ENCODE assay signal across 8 cellular contexts in the genomic region with DNA sequence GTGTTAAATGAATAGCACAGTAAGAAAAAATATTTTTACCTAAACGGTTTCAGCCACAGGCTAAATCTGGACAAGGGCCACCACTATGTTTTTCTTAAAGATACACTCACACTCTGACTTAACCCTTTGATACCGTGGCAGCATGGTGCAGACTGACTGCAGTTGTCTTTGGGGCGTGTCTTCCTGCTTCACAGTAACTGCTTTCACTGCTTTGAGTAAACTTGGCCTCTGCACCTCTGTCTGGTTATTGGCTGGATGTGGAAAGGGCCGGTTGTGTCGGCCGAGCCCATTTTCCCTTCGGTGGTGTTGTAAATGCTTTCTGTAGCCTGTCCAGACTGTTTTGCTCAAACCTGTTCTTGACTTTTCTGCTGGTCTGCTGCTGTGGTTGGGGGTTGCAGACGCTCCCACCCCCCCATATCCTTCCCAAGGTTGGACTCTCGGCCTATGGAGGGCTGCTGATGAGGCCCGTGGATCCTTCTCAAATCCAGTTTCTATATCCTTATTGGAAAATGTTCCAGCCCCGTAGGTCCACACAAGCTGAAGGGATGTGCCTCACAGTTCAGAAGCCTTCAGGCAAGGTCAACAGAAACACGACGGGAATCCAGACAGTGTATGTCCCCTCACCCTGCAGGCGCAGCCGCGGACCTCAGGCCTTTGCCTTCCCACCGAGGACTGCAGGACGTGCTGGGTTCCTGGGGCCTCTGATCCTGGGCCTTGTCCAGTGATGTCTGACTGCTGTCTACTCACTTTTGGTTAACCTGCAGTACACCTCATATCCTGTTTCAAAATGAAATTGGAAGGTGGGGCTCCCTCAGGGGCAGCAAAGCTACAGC.
A peak's percentile ranks its signal among the peaks of the same experiment; 100 is the strongest.
DNase-seq lines count a peak whose midpoint lies in the region; ATAC-seq and TF ChIP-seq lines count a peak whose summit lies in the region.
"Had no signal": no experiment of that assay in that cellular context is flagged by ENCODE, and none has a peak within 500 bp of the region (broad histone marks: within the 10 kb centered on the region; RNA-seq: fewer than 3 reads in every experiment).

No MANE protein-coding gene starts in this region.

- no peak for TF ChIP-seq POLR2A in thyroid gland (IDR thresholded peaks at IDR 0.05)

- H3K36me3 ChIP-seq in thyroid gland, result no peaks in the 10 kb centered on the region

- ATAC-seq in HG03571 (IDR thresholded peaks at IDR 0.05; ENCODE audit: unreplicated experiment) (peak; percentile 79), left cardiac atrium (peak; percentile 65 to 78)
- ATAC-seq: stimulated activated naive CD8-positive, alpha-beta T cell treated with anti-CD3 and anti-CD28 coated beads, Interleukin-15, amount 100 ng/mL, for 72 hours had no signal

- H3K9me3 ChIP-seq in thyroid gland, result no peaks in the 10 kb centered on the region

- WGBS in thyroid gland, 2 donors, result 43 to 61% methylated on average over 12 to 18 of the region's 18 CpGs

- intact Hi-C loops in left cardiac atrium (cut with DNase I) (no loop called here), thyroid gland (cut with DNase I) (no loop called here)

- H3K27me3 ChIP-seq in thyroid gland, result no peaks in the 10 kb centered on the region

- H3K4me3 ChIP-seq in thyroid gland (replicated peaks in 1 of 3), result no peak overlapping the region

- peaks cover 19 to 33% of the 10 kb centered on the region in 2 donors for H3K4me1 ChIP-seq in thyroid gland

- DNase-seq in GM20000 (ENCODE audit: low spot score) (peak; percentile 21), left cardiac atrium (no peak), thyroid gland (peak; percentile 35 to 52), SIG-M5 treated with dmso at 0.1 percent for 504 hours (lab: John Stamatoyannopoulos, UW; ENCODE audit: unreplicated experiment) (no peak), NCI-H226 (no peak)
- no peak for DNase-seq in activated naive CD4-positive, alpha-beta T cell treated with Interleukin-2 at 50 U/mL for 16 hours
- DNase-seq: stimulated activated naive CD8-positive, alpha-beta T cell treated with anti-CD3 and anti-CD28 coated beads, Interleukin-15, amount 100 ng/mL, for 72 hours had no signal

- H3K27ac ChIP-seq in thyroid gland, result peak overlapping the region in 2 of 3 donors; percentile 32 to 61

- no peak for TF ChIP-seq CTCF in GM20000 (IDR thresholded peaks at IDR 0.05; ENCODE audit: extremely low read depth, missing control alignments)
- no peak for TF ChIP-seq CTCF in thyroid gland (IDR thresholded peaks at IDR 0.05)

Comparison
In these comparisons a context has a peak if more than half of its experiments do, and no peak if none do; other contexts are left out.
1. DNase-seq: peak in GM20000 (single experiment) and thyroid gland (2 of 2); none in left cardiac atrium (single experiment), activated naive CD4-positive, alpha-beta T cell treated with Interleukin-2 at 50 U/mL for 16 hours (single experiment), SIG-M5 treated with dmso at 0.1 percent for 504 hours (single experiment) and NCI-H226 (single experiment).